ENCODE assay signal across 8 cellular contexts in genomic region chr10:11208908-11209809, GRCh38.
DNase-seq lines count a peak whose midpoint lies in the region; ATAC-seq, FAIRE-seq and TF ChIP-seq lines count a peak whose summit lies in the region.

No MANE protein-coding gene starts in this region.

- CTCF ChIA-PET in PC-3 (lab: Charles Lee): no interaction called here

- TF ChIP-seq CTCF in CD14-positive monocyte (IDR thresholded peaks at IDR 0.05) (no peak), PC-3 (conservative IDR thresholded peaks at IDR 0.05; ENCODE audit: low read depth, low read length) (no peak), lower lobe of right lung (IDR thresholded peaks at IDR 0.05) (no peak)

- H3K4me1 Mint-ChIP-seq in CD14-positive monocyte: peaks cover 84% of the 10 kb centered on the region
- H3K4me1 Mint-ChIP-seq in activated naive CD8-positive, alpha-beta T cell (ENCODE audit: low read depth): peaks cover 100% of the 10 kb centered on the region

- no peak overlapping the region for H3K4me2 ChIP-seq in PC-3 (ENCODE audit: low read length)

- H3K27ac ChIP-seq in PC-3 (ENCODE audit: low read length): no peak overlapping the region
- H3K27ac ChIP-seq in lower lobe of right lung: no peak overlapping the region

- POLR2A ChIA-PET in PC-3 (lab: Charles Lee; ENCODE audit: unreplicated experiment): no interaction called here

- H3F3A ChIP-seq in PC-3 (ENCODE audit: low read length, unreplicated experiment): no peaks in the 10 kb centered on the region

- H3K9me3 Mint-ChIP-seq in CD14-positive monocyte: no peaks in the 10 kb centered on the region
- no peaks in the 10 kb centered on the region for H3K9me3 Mint-ChIP-seq in activated naive CD8-positive, alpha-beta T cell (ENCODE audit: low read depth)

- no peaks in the 10 kb centered on the region for H3K27me3 Mint-ChIP-seq in CD14-positive monocyte (ENCODE audit: low read depth in 3 of 3)
- no peaks in the 10 kb centered on the region for H3K27me3 Mint-ChIP-seq in activated naive CD8-positive, alpha-beta T cell

- H3K9me3 ChIP-seq in PC-3 (ENCODE audit: low read length): no peaks in the 10 kb centered on the region
- no peaks in the 10 kb centered on the region for H3K9me3 ChIP-seq in lower lobe of right lung

- H3K27ac Mint-ChIP-seq in CD14-positive monocyte: peak overlapping the region; percentile 75 to 93 (median 87)
- H3K27ac Mint-ChIP-seq in activated naive CD8-positive, alpha-beta T cell: peak overlapping the region; percentile 97

- H3K79me2 ChIP-seq in PC-3 (ENCODE audit: low read length): no peaks in the 10 kb centered on the region

- intact Hi-C loops in CD14-positive monocyte (cut with micrococcal nuclease) (no loop called here), PC-3 (cut with micrococcal nuclease) (no loop called here), lower lobe of right lung (cut with DNase I) (no loop called here)

- H3K9me2 ChIP-seq in PC-3 (replicated peaks; ENCODE audit: low read length): no peaks in the 10 kb centered on the region

- H3K4me1 ChIP-seq in PC-3 (ENCODE audit: insufficient read depth, low read length) (no peaks in the 10 kb centered on the region), lower lobe of right lung (peaks cover 41% of the 10 kb centered on the region)

- no peak overlapping the region for H2AFZ ChIP-seq in PC-3 (ENCODE audit: low read length)

- no peak for DNase-seq in CD14-positive monocyte (ENCODE audit: low spot score)
- DNase-seq in GM19239 (ENCODE audit: insufficient read length, low spot score): no peak
- DNase-seq in EL: no peak
- DNase-seq in PC-3: no peak
- no peak for DNase-seq in NCI-H69 (lab: John Stamatoyannopoulos, UW)
- DNase-seq in lower lobe of right lung: no peak

- peak; percentile 87 for FAIRE-seq in GM19239 (lab: Jason Lieb, UNC)

- peaks cover 59 to 82% of the 10 kb centered on the region in 2 donors for H3K36me3 Mint-ChIP-seq in CD14-positive monocyte
- H3K36me3 Mint-ChIP-seq in activated naive CD8-positive, alpha-beta T cell: peaks cover 21% of the 10 kb centered on the region

- H3K4me3 ChIP-seq in PC-3 (ENCODE audit: low read length) (no peak overlapping the region), lower lobe of right lung (no peak overlapping the region)

- H3K4me3 Mint-ChIP-seq in CD14-positive monocyte: peak overlapping the region in 1 of 2 donors; percentile 30
- peak overlapping the region; percentile 86 for H3K4me3 Mint-ChIP-seq in activated naive CD8-positive, alpha-beta T cell

- H3K9ac ChIP-seq in PC-3 (ENCODE audit: low read length): no peak overlapping the region

- H3K36me3 ChIP-seq in PC-3 (ENCODE audit: low read depth, low read length) (no peaks in the 10 kb centered on the region), lower lobe of right lung (peaks cover 31% of the 10 kb centered on the region)

- no TSS peak for BruUV-seq in PC-3 (replicated peaks; lab: Mats Ljungman, UMichigan)

- peak; percentile 44 for ATAC-seq in HG03064 (IDR thresholded peaks at IDR 0.05; ENCODE audit: low read depth, unreplicated experiment)
- ATAC-seq in PC-3: no peak
- ATAC-seq in lower lobe of right lung: no peak

- H3K27me3 ChIP-seq in PC-3 (ENCODE audit: low read length) (peaks cover 22% of the 10 kb centered on the region), lower lobe of right lung (ENCODE audit: low read depth) (no peaks in the 10 kb centered on the region)

- no peaks in the 10 kb centered on the region for H4K20me1 ChIP-seq in PC-3 (ENCODE audit: low read length)
